Comparison of ENCODE assay signal across 7 cellular contexts in genomic region chr16:70430667-70431536, GRCh38. TPM values are rescaled to one million over a fixed set of nuclear protein-coding genes. Genes with fewer than 3 reads are reported as not detected.
DNase-seq lines count a peak whose midpoint lies in the region; ATAC-seq and TF ChIP-seq lines count a peak whose summit lies in the region.

No MANE protein-coding gene starts in this region.

- DNase-seq in SIG-M5 (lab: John Stamatoyannopoulos, UW), result peak; percentile 64
- DNase-seq in activated naive CD8-positive, alpha-beta T cell treated with anti-CD3 and anti-CD28 coated beads, Interleukin-2, amount 50 U/mL, for 24 hours, result peak; percentile 65
- peak; percentile 62 to 76 for DNase-seq in lung microvascular endothelial cell (ENCODE audit: low read depth in 2 of 2)
- DNase-seq in type B pancreatic cell (ENCODE audit: extremely low spot score, unreplicated experiment), result no peak
- DNase-seq in dedifferentiated amniotic fluid mesenchymal stem cell (ENCODE audit: extremely low spot score), result no peak

- H3K9me3 Mint-ChIP-seq in activated naive CD8-positive, alpha-beta T cell treated with anti-CD3 and anti-CD28 coated beads, Interleukin-2, amount 50 U/mL, for 24 hours, result no peaks in the 10 kb centered on the region
- no peaks in the 10 kb centered on the region for H3K9me3 Mint-ChIP-seq in type B pancreatic cell

- peaks cover 12% of the 10 kb centered on the region for H3K36me3 Mint-ChIP-seq in activated naive CD8-positive, alpha-beta T cell treated with anti-CD3 and anti-CD28 coated beads, Interleukin-2, amount 50 U/mL, for 24 hours (ENCODE audit: low read depth)
- no peaks in the 10 kb centered on the region for H3K36me3 Mint-ChIP-seq in type B pancreatic cell

- H3K4me3 Mint-ChIP-seq in activated naive CD8-positive, alpha-beta T cell treated with anti-CD3 and anti-CD28 coated beads, Interleukin-2, amount 50 U/mL, for 24 hours, result peak overlapping the region; percentile 47
- H3K4me3 Mint-ChIP-seq in type B pancreatic cell, result peak overlapping the region; percentile 59

- TF ChIP-seq POLR2A in GM19099 (IDR thresholded peaks at IDR 0.05; ENCODE audit: extremely low read depth, insufficient read length, low read depth), result peak; percentile 47

- peak overlapping the region; percentile 91 for H3K27ac Mint-ChIP-seq in activated naive CD8-positive, alpha-beta T cell treated with anti-CD3 and anti-CD28 coated beads, Interleukin-2, amount 50 U/mL, for 24 hours
- H3K27ac Mint-ChIP-seq in type B pancreatic cell, result peak overlapping the region; percentile 95

- H3K4me1 Mint-ChIP-seq in activated naive CD8-positive, alpha-beta T cell treated with anti-CD3 and anti-CD28 coated beads, Interleukin-2, amount 50 U/mL, for 24 hours, result peaks cover 70% of the 10 kb centered on the region
- H3K4me1 Mint-ChIP-seq in type B pancreatic cell (ENCODE audit: unreplicated experiment), result peaks cover 49% of the 10 kb centered on the region

- H3K27me3 Mint-ChIP-seq in activated naive CD8-positive, alpha-beta T cell treated with anti-CD3 and anti-CD28 coated beads, Interleukin-2, amount 50 U/mL, for 24 hours, result no peaks in the 10 kb centered on the region
- no peaks in the 10 kb centered on the region for H3K27me3 Mint-ChIP-seq in type B pancreatic cell

- no peak for TF ChIP-seq CTCF in type B pancreatic cell (conservative IDR thresholded peaks at IDR 0.05)

- ATAC-seq in HG03060 (IDR thresholded peaks at IDR 0.05; ENCODE audit: low read depth, unreplicated experiment), result peak; percentile 41
- ATAC-seq in activated naive CD8-positive, alpha-beta T cell treated with anti-CD3 and anti-CD28 coated beads, Interleukin-2, amount 50 U/mL, for 24 hours, result peak; percentile 51

RNA-seq across cellular contexts. Expression of gene ST3GAL2, which starts 8.0 kb away (rescaled TPM):
- total RNA-seq in lung microvascular endothelial cell, result 29.0 and 37.9 TPM in 2 replicates
- 8.5 and 37.2 TPM in 2 replicates for total RNA-seq in type B pancreatic cell (ENCODE audit: low replicate concordance)

RNA-seq across cellular contexts. Expression of gene FCSK, which starts 23.5 kb away (rescaled TPM):
- total RNA-seq in lung microvascular endothelial cell, result 6.8 and 9.7 TPM in 2 replicates
- 19.5 and 23.9 TPM in 2 replicates for total RNA-seq in type B pancreatic cell (ENCODE audit: low replicate concordance)

Comparison
In these comparisons a context has a peak if more than half of its experiments do, and no peak if none do; other contexts are left out.
1. DNase-seq: peak in SIG-M5 (single experiment), activated naive CD8-positive, alpha-beta T cell treated with anti-CD3 and anti-CD28 coated beads, Interleukin-2, amount 50 U/mL, for 24 hours (single experiment) and lung microvascular endothelial cell (2 of 2); none in type B pancreatic cell (single experiment) and dedifferentiated amniotic fluid mesenchymal stem cell (single experiment).